22 cellular contexts compared by ENCODE assay signal in genomic region chr6:12158686-12159415, GRCh38.
A peak's percentile ranks its signal among the peaks of the same experiment; 100 is the strongest.
DNase-seq lines count a peak whose midpoint lies in the region; FAIRE-seq and TF ChIP-seq lines count a peak whose summit lies in the region.
"Had no signal": no experiment of that assay in that cellular context is flagged by ENCODE, and none has a peak within 500 bp of the region (broad histone marks: within the 10 kb centered on the region; RNA-seq: fewer than 3 reads in every experiment).

No MANE protein-coding gene starts in this region.

- H3K4me3 Mint-ChIP-seq in T-helper 1 cell treated with Interleukin-12 subunit alpha and Interleukin-12 subunit beta and Interleukin-4 antibody, amounts not matched to agents 30 μg/mL and 1 μg/mL, for 36 hours, result no peak overlapping the region

- H3K27me3 ChIP-seq in WERI-Rb-1 (ENCODE audit: insufficient read depth, low read depth, severe bottlenecking), result no peaks in the 10 kb centered on the region
- H3K27me3 ChIP-seq in keratinocyte (ENCODE audit: control insufficient read depth, extremely low read depth, insufficient read depth, low read length), result no peaks in the 10 kb centered on the region
- no peaks in the 10 kb centered on the region for H3K27me3 ChIP-seq in effector memory CD4-positive, alpha-beta T cell (replicated peaks; ENCODE audit: control insufficient read depth, insufficient read depth, low read length, poor library complexity, severe bottlenecking)
- H3K27me3 ChIP-seq: gastrocnemius medialis, right atrium auricular region had no signal

- H3K4me3 ChIP-seq in GM12875 (ENCODE audit: low read depth, low read length) (no peak overlapping the region), WERI-Rb-1 (ENCODE audit: low read depth, low read length) (no peak overlapping the region), keratinocyte (ENCODE audit: control insufficient read depth in 2 of 3, extremely low read depth in 1 of 3, insufficient read depth in 2 of 3, low read depth in 1 of 3, low read length in 3 of 3) (no peak overlapping the region)
- H3K4me3 ChIP-seq in effector memory CD4-positive, alpha-beta T cell (ENCODE audit: insufficient read depth, low read depth, low read length, poor library complexity, severe bottlenecking), result no peak overlapping the region
- H3K4me3 ChIP-seq: gastrocnemius medialis, HAP-1, lung, right atrium auricular region had no signal

- no peak overlapping the region for H3K4me2 ChIP-seq in keratinocyte (ENCODE audit: control insufficient read depth, extremely low read depth, insufficient read depth, low read depth, low read length)

- H4K20me1 ChIP-seq in keratinocyte (ENCODE audit: control insufficient read depth, extremely low read depth, insufficient read depth, low read length), result no peaks in the 10 kb centered on the region

- H3K36me3 Mint-ChIP-seq in T-helper 1 cell treated with Interleukin-12 subunit alpha and Interleukin-12 subunit beta and Interleukin-4 antibody, amounts not matched to agents 30 μg/mL and 1 μg/mL, for 36 hours (ENCODE audit: low read depth), result peaks cover 45% of the 10 kb centered on the region

- H3K36me3 ChIP-seq in WERI-Rb-1 (peaks cover 20% of the 10 kb centered on the region), keratinocyte (ENCODE audit: control insufficient read depth in 2 of 2, extremely low read depth in 1 of 2, insufficient read depth in 2 of 2, low read length in 2 of 2) (peaks cover 10 to 19% of the 10 kb centered on the region in 2 experiments)
- H3K36me3 ChIP-seq in effector memory CD4-positive, alpha-beta T cell (ENCODE audit: control insufficient read depth, insufficient read depth, low read length), result peaks cover 7% of the 10 kb centered on the region
- H3K36me3 ChIP-seq: HAP-1 had no signal

- no peak overlapping the region for H3K9ac ChIP-seq in keratinocyte (ENCODE audit: control insufficient read depth, extremely low read depth, insufficient read depth, low read length)

- peak overlapping the region; percentile 32 for H3K27ac Mint-ChIP-seq in T-helper 1 cell treated with Interleukin-12 subunit alpha and Interleukin-12 subunit beta and Interleukin-4 antibody, amounts not matched to agents 30 μg/mL and 1 μg/mL, for 36 hours

- H3K9me1 ChIP-seq in keratinocyte (ENCODE audit: control insufficient read depth, extremely low read depth, insufficient read depth, low read length), result no peaks in the 10 kb centered on the region

- H3K4me1 Mint-ChIP-seq in T-helper 1 cell treated with Interleukin-12 subunit alpha and Interleukin-12 subunit beta and Interleukin-4 antibody, amounts not matched to agents 30 μg/mL and 1 μg/mL, for 36 hours (ENCODE audit: low read depth), result peaks cover 36% of the 10 kb centered on the region

- DNase-seq in T-helper 1 cell, result no peak
- DNase-seq in WERI-Rb-1, result no peak
- DNase-seq in keratinocyte (ENCODE audit: low read depth, low spot score), result no peak
- DNase-seq in effector memory CD4-positive, alpha-beta T cell, result no peak
- DNase-seq in activated CD4-positive, CD25-positive, alpha-beta regulatory T cell treated with anti-CD3 and anti-CD28 coated beads, Interleukin-2, amount 50 U/mL, for 72 hours, result no peak
- DNase-seq in GM19238 (ENCODE audit: insufficient read length, low spot score), result no peak
- DNase-seq: 8988T, activated gamma-delta T cell treated with Interleukin-2 at 50 U/mL for 16 hours, activated T-cell treated with anti-CD3 and anti-CD28 coated beads for 4 hours, amygdala, dermis blood vessel endothelial cell, gastrocnemius medialis, islet precursor cell, NCI-H1417 treated with DMSO at 0.1 percent for 48 hours, NCI-H526 treated with DMSO at 0.1 percent for 48 hours, nucleus accumbens had no signal

- no peaks in the 10 kb centered on the region for H3K79me2 ChIP-seq in keratinocyte (ENCODE audit: control insufficient read depth, insufficient read depth, low read length)

- peak; percentile 14; the same call in 1 of the 2 replicates for TF ChIP-seq CTCF in GM12875 (IDR thresholded peaks at IDR 0.05; ENCODE audit: borderline replicate concordance, insufficient read depth, low read depth, low read length)
- peak; percentile 57 for TF ChIP-seq CTCF in WERI-Rb-1 (IDR thresholded peaks at IDR 0.05; ENCODE audit: low read depth, low read length)
- peak; percentile 13 to 46 (median 41) for TF ChIP-seq CTCF in keratinocyte (optimal IDR thresholded peaks at IDR 0.05 in 1 of 3, IDR thresholded peaks at IDR 0.05 in 1 of 3, conservative IDR thresholded peaks at IDR 0.05 in 1 of 3; ENCODE audit: extremely low read depth in 1 of 3, insufficient read depth in 2 of 3, low read length in 3 of 3)

- H3K9me3 Mint-ChIP-seq in T-helper 1 cell treated with Interleukin-12 subunit alpha and Interleukin-12 subunit beta and Interleukin-4 antibody, amounts not matched to agents 30 μg/mL and 1 μg/mL, for 36 hours, result no peaks in the 10 kb centered on the region

- H3K27me3 Mint-ChIP-seq in T-helper 1 cell treated with Interleukin-12 subunit alpha and Interleukin-12 subunit beta and Interleukin-4 antibody, amounts not matched to agents 30 μg/mL and 1 μg/mL, for 36 hours (ENCODE audit: low read depth), result no peaks in the 10 kb centered on the region

- dilution Hi-C loops in keratinocyte (cut with MboI; ENCODE audit: extremely low pct_ligation_motif_present, low sequenced_read_pairs), result no loop called here

- FAIRE-seq in keratinocyte (lab: Jason Lieb, UNC), result no peak

- H3K4me1 ChIP-seq in keratinocyte (ENCODE audit: control insufficient read depth, extremely low read depth, insufficient read depth, low read length), result no peaks in the 10 kb centered on the region
- H3K4me1 ChIP-seq in effector memory CD4-positive, alpha-beta T cell (ENCODE audit: control insufficient read depth, insufficient read depth, low read length, poor library complexity, severe bottlenecking), result peaks cover 8% of the 10 kb centered on the region
- H3K4me1 ChIP-seq: HAP-1, right atrium auricular region had no signal

- H2AFZ ChIP-seq in keratinocyte (ENCODE audit: control insufficient read depth, low read length), result no peak overlapping the region

- H3K9me3 ChIP-seq in WERI-Rb-1 (ENCODE audit: severe bottlenecking) (no peaks in the 10 kb centered on the region), keratinocyte (ENCODE audit: control insufficient read depth, low read depth, low read length) (no peaks in the 10 kb centered on the region)
- H3K9me3 ChIP-seq in effector memory CD4-positive, alpha-beta T cell (ENCODE audit: control insufficient read depth, low read length), result no peaks in the 10 kb centered on the region
- H3K9me3 ChIP-seq: gastrocnemius medialis, HAP-1, right atrium auricular region had no signal

- H3K27ac ChIP-seq in WERI-Rb-1 (no peak overlapping the region), keratinocyte (ENCODE audit: control insufficient read depth, insufficient read depth, low read length) (no peak overlapping the region)
- H3K27ac ChIP-seq in effector memory CD4-positive, alpha-beta T cell (ENCODE audit: insufficient read depth, low read length, poor library complexity, severe bottlenecking), result no peak overlapping the region
- H3K27ac ChIP-seq: epithelial cell of prostate, right atrium auricular region had no signal
